Comparison of ENCODE assay signal across 1 cellular context in the genomic region with DNA sequence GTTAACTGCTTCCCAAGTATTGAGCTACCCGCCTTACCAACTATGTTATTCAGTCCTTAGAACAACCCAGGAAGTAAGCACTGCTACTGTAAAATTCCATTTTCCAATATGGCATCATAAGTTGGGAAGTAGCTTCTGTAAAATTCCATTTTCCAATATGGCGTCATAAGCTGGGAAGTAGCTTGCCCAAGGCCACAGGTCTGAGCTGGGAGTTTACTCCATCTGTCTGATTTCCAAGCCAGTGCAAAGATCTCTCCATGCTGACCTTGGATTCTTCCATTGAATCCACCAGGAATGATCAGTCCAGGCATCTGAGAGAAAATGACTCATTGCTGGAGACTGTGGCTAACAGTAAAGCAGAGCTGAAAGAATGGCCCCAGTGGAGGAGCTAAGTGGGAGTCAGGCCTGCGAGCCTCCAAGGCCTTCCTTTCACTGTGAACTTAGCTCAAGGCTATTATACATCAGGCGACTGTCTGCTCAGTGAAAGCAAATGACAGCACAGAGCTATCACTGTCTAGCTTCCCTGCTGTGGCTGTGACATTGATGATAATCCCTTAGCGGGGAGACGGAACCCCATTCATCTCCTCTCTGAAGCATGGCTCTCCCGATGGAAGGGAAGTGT.
TF ChIP-seq lines count a peak whose summit lies in the region.

No MANE protein-coding gene starts in this region.

TF ChIP-seq in neural cell, 6 proteins besides CTCF, POLR2A, EP300 and RAD21 (continued from another document):
- TF ChIP-seq EZH2 (IDR thresholded peaks at IDR 0.05; ENCODE audit: borderline replicate concordance, insufficient read depth, low read length, poor library complexity, severe bottlenecking) (no peak), TAF1 (IDR thresholded peaks at IDR 0.05; ENCODE audit: low read depth) (no peak), SMC3 (conservative IDR thresholded peaks at IDR 0.05; ENCODE audit: poor library complexity) (peak; percentile 42), POLR2AphosphoS5 (IDR thresholded peaks at IDR 0.05) (peak; percentile 98)
